Comparison of ENCODE assay signal across 12 cellular contexts in genomic region chr20:14832630-14833029, GRCh38.
DNase-seq lines count a peak whose midpoint lies in the region; ATAC-seq, FAIRE-seq and TF ChIP-seq lines count a peak whose summit lies in the region.
"Had no signal": no experiment of that assay in that cellular context is flagged by ENCODE, and none has a peak within 500 bp of the region (broad histone marks: within the 10 kb centered on the region; RNA-seq: fewer than 3 reads in every experiment).

No MANE protein-coding gene starts in this region.

- H3K36me3 Mint-ChIP-seq in endothelial cell (ENCODE audit: low read depth, unreplicated experiment), result no peaks in the 10 kb centered on the region
- H3K36me3 Mint-ChIP-seq: CD4-positive, CD25-positive, alpha-beta regulatory T cell had no signal

- H3K4me1 Mint-ChIP-seq in endothelial cell (ENCODE audit: unreplicated experiment), result no peaks in the 10 kb centered on the region
- H3K4me1 Mint-ChIP-seq: CD4-positive, CD25-positive, alpha-beta regulatory T cell had no signal

- no peak overlapping the region for H3K4me3 Mint-ChIP-seq in endothelial cell (ENCODE audit: unreplicated experiment)
- H3K4me3 Mint-ChIP-seq: CD4-positive, CD25-positive, alpha-beta regulatory T cell; T-helper 1 cell treated with Interleukin-12 subunit alpha and Interleukin-12 subunit beta and Interleukin-4 antibody, amounts not matched to agents 30 μg/mL and 1 μg/mL, for 36 hours had no signal

- DNase-seq in endothelial cell (ENCODE audit: low spot score) (no peak), NCI-H1105 (lab: John Stamatoyannopoulos, UW) (no peak), HTR-8/SVneo (ENCODE audit: insufficient read length, low spot score) (no peak), HuH-7 (ENCODE audit: low spot score) (no peak)
- DNase-seq: CD4-positive, CD25-positive, alpha-beta regulatory T cell; NCI-H187; pancreas had no signal

- H3K27me3 Mint-ChIP-seq in endothelial cell (ENCODE audit: unreplicated experiment), result no peaks in the 10 kb centered on the region
- H3K27me3 Mint-ChIP-seq: CD4-positive, CD25-positive, alpha-beta regulatory T cell had no signal

- H3K27ac Mint-ChIP-seq in endothelial cell (ENCODE audit: unreplicated experiment), result no peak overlapping the region
- H3K27ac Mint-ChIP-seq: CD4-positive, CD25-positive, alpha-beta regulatory T cell; T-helper 1 cell treated with Interleukin-12 subunit alpha and Interleukin-12 subunit beta and Interleukin-4 antibody, amounts not matched to agents 30 μg/mL and 1 μg/mL, for 36 hours had no signal

- peak; percentile 58 for ATAC-seq in GM18517 (IDR thresholded peaks at IDR 0.05; ENCODE audit: unreplicated experiment)
- ATAC-seq in GM21360 (IDR thresholded peaks at IDR 0.05; ENCODE audit: unreplicated experiment), result peak; percentile 69
- peak; percentile 45 for ATAC-seq in HG02943 (IDR thresholded peaks at IDR 0.05; ENCODE audit: low read depth, unreplicated experiment)
- peak; percentile 55 for ATAC-seq in HG03565 (IDR thresholded peaks at IDR 0.05; ENCODE audit: unreplicated experiment)
- ATAC-seq: pancreas had no signal

- no peak for FAIRE-seq in HTR-8/SVneo (lab: Jason Lieb, UNC)
- FAIRE-seq: pancreas had no signal

- no peaks in the 10 kb centered on the region for H3K9me3 Mint-ChIP-seq in endothelial cell (ENCODE audit: unreplicated experiment)
- H3K9me3 Mint-ChIP-seq: T-helper 1 cell treated with Interleukin-12 subunit alpha and Interleukin-12 subunit beta and Interleukin-4 antibody, amounts not matched to agents 30 μg/mL and 1 μg/mL, for 36 hours had no signal

- no peak for TF ChIP-seq CTCF in endothelial cell (IDR thresholded peaks at IDR 0.05; ENCODE audit: unreplicated experiment)
